19 cellular contexts compared by ENCODE assay signal in genomic region chr3:31966978-31967592, GRCh38. TPM values are rescaled to one million over a fixed set of nuclear protein-coding genes. Genes with fewer than 3 reads are reported as not detected.
DNase-seq lines count a peak whose midpoint lies in the region; ATAC-seq and TF ChIP-seq lines count a peak whose summit lies in the region.
"Had no signal": no experiment of that assay in that cellular context is flagged by ENCODE, and none has a peak within 500 bp of the region (broad histone marks: within the 10 kb centered on the region; RNA-seq: fewer than 3 reads in every experiment).

No MANE protein-coding gene starts in this region.

- H3K9me3 ChIP-seq in right atrium auricular region = no peaks in the 10 kb centered on the region
- no peaks in the 10 kb centered on the region for H3K9me3 ChIP-seq in breast epithelium
- H3K9me3 ChIP-seq in vagina = no peaks in the 10 kb centered on the region
- H3K9me3 ChIP-seq in HAP-1 = no peaks in the 10 kb centered on the region
- H3K9me3 ChIP-seq: colonic mucosa had no signal

- TF ChIP-seq POLR2A in breast epithelium (IDR thresholded peaks at IDR 0.05) (no peak), vagina (IDR thresholded peaks at IDR 0.05) (no peak)

- H3K27ac ChIP-seq in right atrium auricular region (peak overlapping the region; percentile 51 to 75), breast epithelium (peak overlapping the region; percentile 57 to 86), vagina (peak overlapping the region; percentile 34)
- H3K27ac ChIP-seq: colonic mucosa had no signal

- H3K4me3 ChIP-seq in right atrium auricular region = no peak overlapping the region
- H3K4me3 ChIP-seq in breast epithelium = no peak overlapping the region
- no peak overlapping the region for H3K4me3 ChIP-seq in vagina
- no peak overlapping the region for H3K4me3 ChIP-seq in HAP-1
- H3K4me3 ChIP-seq: colonic mucosa had no signal

- H3K36me3 ChIP-seq in right atrium auricular region = no peaks in the 10 kb centered on the region
- H3K36me3 ChIP-seq in breast epithelium = no peaks in the 10 kb centered on the region
- H3K36me3 ChIP-seq in vagina = no peaks in the 10 kb centered on the region
- H3K36me3 ChIP-seq in HAP-1 (replicated peaks) = no peaks in the 10 kb centered on the region
- H3K36me3 ChIP-seq: colonic mucosa had no signal

- H3K27me3 ChIP-seq in right atrium auricular region (no peaks in the 10 kb centered on the region), breast epithelium (no peaks in the 10 kb centered on the region), vagina (no peaks in the 10 kb centered on the region), HAP-1 (ENCODE audit: low read depth) (no peaks in the 10 kb centered on the region)
- H3K27me3 ChIP-seq: colonic mucosa had no signal

- H3K4me1 Mint-ChIP-seq in nephron = peaks cover 33% of the 10 kb centered on the region

- in situ Hi-C loops in HAP-1 (cut with MboI; ENCODE audit: low sequenced_read_pairs) = no loop called here

- no peak for ATAC-seq in left ventricle myocardium superior
- ATAC-seq: left cardiac atrium had no signal

- TF ChIP-seq CTCF in right atrium auricular region (IDR thresholded peaks at IDR 0.05) = no peak
- no peak for TF ChIP-seq CTCF in breast epithelium (IDR thresholded peaks at IDR 0.05)
- TF ChIP-seq CTCF in nephron (IDR thresholded peaks at IDR 0.05; ENCODE audit: unreplicated experiment in 3 of 3) = no peak
- no peak for TF ChIP-seq CTCF in vagina (IDR thresholded peaks at IDR 0.05)

- H3K4me1 ChIP-seq in right atrium auricular region (peaks cover 0 to 4% of the 10 kb centered on the region in 2 donors), breast epithelium (peaks cover 0 to 4% of the 10 kb centered on the region in 2 donors), vagina (peaks cover 38% of the 10 kb centered on the region), HAP-1 (peaks cover 21% of the 10 kb centered on the region)
- H3K4me1 ChIP-seq: colonic mucosa had no signal

- no peak for DNase-seq in right atrium auricular region (ENCODE audit: low spot score)
- no peak for DNase-seq in left ventricle myocardium superior
- no peak for DNase-seq in breast epithelium (ENCODE audit: low spot score in 2 of 2)
- DNase-seq in vagina (ENCODE audit: extremely low spot score in 2 of 2) = no peak
- no peak for DNase-seq in stimulated activated CD4-positive, alpha-beta T cell treated with anti-CD3 and anti-CD28 coated beads, Interleukin-2, amount 100 ng/mL, for 24 hours
- DNase-seq in HAP-1 (ENCODE audit: low spot score in 2 of 2) = no peak
- DNase-seq in superior temporal gyrus (ENCODE audit: extremely low spot score) = no peak
- DNase-seq: 8988T; activated CD4-positive, alpha-beta T cell treated with anti-CD3 and anti-CD28 coated beads for 4 hours; activated CD8-positive, alpha-beta memory T cell treated with anti-CD3 and anti-CD28 coated beads, Interleukin-2, amount 50 U/mL, for 4 hours; colonic mucosa; HFFc6; left cardiac atrium; NCI-H1694 treated with DMSO at 0.1 percent for 48 hours; occipital lobe; stimulated activated CD4-positive, alpha-beta T cell treated with anti-CD3 and anti-CD28 coated beads, Interleukin-4, amount 100 ng/mL, for 4 hours; stimulated activated CD8-positive, alpha-beta memory T cell treated with anti-CD3 and anti-CD28 coated beads, Interleukin-4, amount 100 ng/mL, for 48 hours; T-helper 9 cell had no signal

- intact Hi-C loops in left ventricle myocardium superior (cut with micrococcal nuclease) (no loop called here), breast epithelium (cut with DNase I; ENCODE audit: low total_unique reads) (no loop called here), vagina (cut with DNase I) (no loop called here)

- peak overlapping the region; percentile 6 to 92 (median 84) for H3K27ac Mint-ChIP-seq in nephron

- H3K4me3 Mint-ChIP-seq in nephron = no peak overlapping the region

- H3K36me3 Mint-ChIP-seq in nephron (ENCODE audit: low read depth) = no peaks in the 10 kb centered on the region

- no peaks in the 10 kb centered on the region for H3K27me3 Mint-ChIP-seq in nephron (ENCODE audit: low read depth)

- no peaks in the 10 kb centered on the region for H3K9me3 Mint-ChIP-seq in nephron
- H3K9me3 Mint-ChIP-seq: HFFc6 had no signal

RNA-seq across cellular contexts. Expression of gene OSBPL10, which starts 14.0 kb away (rescaled TPM):
- total RNA-seq in right atrium auricular region = 1 to 10 TPM; 4.2 to 8.2 TPM
- 5.3 TPM for total RNA-seq in left ventricle myocardium superior
- 10 to 100 TPM; 17.6 to 47.4 (median 26.5) TPM for total RNA-seq in breast epithelium
- total RNA-seq in vagina = 33.9 TPM

RNA-seq across cellular contexts. Expression of gene ZNF860, which starts 14.5 kb away (rescaled TPM):
- total RNA-seq in right atrium auricular region (under 1 TPM in 1 of 2 donors, not detected in 1; 0.28 TPM), left ventricle myocardium superior (0.17 TPM), breast epithelium (1 to 10 TPM in 2 of 3 donors, under 1 TPM in 1; 0.80 to 4.2 (median 3.3) TPM), vagina (2.0 TPM)
